Comparison of ENCODE assay signal across 15 cellular contexts in the genomic region with DNA sequence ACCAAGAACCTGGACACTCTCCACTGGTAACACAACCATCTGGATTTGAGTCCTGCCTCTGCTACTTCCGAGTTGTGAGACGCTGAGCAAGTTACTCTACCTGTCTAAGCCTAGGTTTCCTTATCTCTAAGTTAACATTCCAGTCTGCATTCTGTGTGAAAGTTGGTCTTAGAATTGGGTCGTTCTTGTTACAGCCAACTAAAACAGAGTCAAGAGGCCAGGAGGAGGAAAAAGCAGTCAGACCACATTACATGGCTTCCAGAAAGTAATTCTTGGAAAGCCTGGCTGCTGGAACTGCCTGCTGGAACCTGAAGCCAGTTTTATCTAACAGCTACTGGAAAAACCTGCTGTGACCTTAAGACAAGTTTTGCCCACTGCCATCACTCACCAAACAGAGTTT.
"Had no signal": no experiment of that assay in that cellular context is flagged by ENCODE, and none has a peak within 500 bp of the region (broad histone marks: within the 10 kb centered on the region; RNA-seq: fewer than 3 reads in every experiment).

No MANE protein-coding gene starts in this region.

- H3K27me3 ChIP-seq: esophagus muscularis mucosa, foreskin keratinocyte, hepatocyte, ovary, right atrium auricular region, sigmoid colon, uterus had no signal

- H3K9me3 ChIP-seq: sigmoid colon, uterus had no signal

- DNase-seq: effector memory CD8-positive, alpha-beta T cell; foreskin keratinocyte; head of caudate nucleus; kidney glomerular epithelial cell; natural killer cell; ovary; sigmoid colon; stimulated activated CD4-positive, alpha-beta T cell treated with anti-CD3 and anti-CD28 coated beads, Interleukin-2, amount 100 ng/mL, for 24 hours; stimulated activated naive CD4-positive, alpha-beta T cell treated with Interleukin-2 at 50 U/mL for 16 hours; uterus had no signal

- H3K36me3 ChIP-seq: esophagus muscularis mucosa, ovary, right atrium auricular region, sigmoid colon, uterus had no signal

- H3K4me1 ChIP-seq: foreskin keratinocyte, right atrium auricular region, sigmoid colon, uterus had no signal

- ATAC-seq: effector memory CD8-positive, alpha-beta T cell; foreskin keratinocyte; natural killer cell had no signal

- H3K4me3 ChIP-seq: esophagus muscularis mucosa, hepatocyte, ovary, right atrium auricular region, sigmoid colon, skin epidermis, uterus had no signal

- H3K27ac ChIP-seq: epithelial cell of prostate, esophagus muscularis mucosa, foreskin keratinocyte, hepatocyte, ovary, right atrium auricular region, sigmoid colon, skin epidermis, uterus had no signal
